In genomic region chr19:11535792-11536595, GRCh38 we compare ENCODE assay signal across 8 cellular contexts. TPM values are rescaled to one million over a fixed set of nuclear protein-coding genes. Genes with fewer than 3 reads are reported as not detected.
A peak's percentile ranks its signal among the peaks of the same experiment; 100 is the strongest.
DNase-seq lines count a peak whose midpoint lies in the region; TF ChIP-seq lines count a peak whose summit lies in the region.

No MANE protein-coding gene starts in this region.

- H4K20me1 ChIP-seq in KMS-11 (ENCODE audit: insufficient read depth), result no peaks in the 10 kb centered on the region

- intact Hi-C loops in stomach (cut with DNase I; ENCODE audit: low total_unique reads), result no loop called here

- 12 to 21% (median 14%) methylated on average over 30 to 54 of the region's 54 CpGs for WGBS in stomach, 5 donors

- no peaks in the 10 kb centered on the region for H3K9me3 ChIP-seq in SJCRH30 (replicated peaks)
- H3K9me3 ChIP-seq in neuron (ENCODE audit: low read length), result no peaks in the 10 kb centered on the region
- no peaks in the 10 kb centered on the region for H3K9me3 ChIP-seq in stomach

- H3K4me1 ChIP-seq in KMS-11 (ENCODE audit: low read depth, poor library complexity, severe bottlenecking) (peaks cover 10% of the 10 kb centered on the region), SJCRH30 (no peaks in the 10 kb centered on the region; the same call in 1 of the 2 replicates), neuron (ENCODE audit: insufficient read depth, low read length) (peaks cover 18% of the 10 kb centered on the region), stomach (peaks cover 7 to 25% (median 23%) of the 10 kb centered on the region in 4 donors)

- TF ChIP-seq POLR2A in GM19193 (IDR thresholded peaks at IDR 0.05; ENCODE audit: extremely low read depth, insufficient read depth, insufficient read length) (peak; percentile 41), stomach (IDR thresholded peaks at IDR 0.05) (peak in 1 of 4 donors; percentile 16)

- peaks cover 2% of the 10 kb centered on the region; the same call in 1 of the 2 replicates for H3K27me3 ChIP-seq in KMS-11 (ENCODE audit: insufficient read depth, low read depth)
- H3K27me3 ChIP-seq in SJCRH30, result no peaks in the 10 kb centered on the region
- no peaks in the 10 kb centered on the region for H3K27me3 ChIP-seq in neuron (ENCODE audit: insufficient read depth, low read length)
- H3K27me3 ChIP-seq in stomach, result peaks cover 4 to 25% (median 17%) of the 10 kb centered on the region in 3 donors

- no peak overlapping the region for H3K27ac ChIP-seq in KMS-11
- H3K27ac ChIP-seq in SJCRH30, result no peak overlapping the region
- peak overlapping the region; percentile 4 to 95 (median 81) for H3K27ac ChIP-seq in stomach

- H3K4me2 ChIP-seq in KMS-11, result peak overlapping the region; percentile 35

- H2AFZ ChIP-seq in KMS-11 (ENCODE audit: low read depth) (peak overlapping the region; percentile 64), neuron (ENCODE audit: low read depth, low read length) (peak overlapping the region; percentile 18)

- DNase-seq in AG09319 (ENCODE audit: extremely low read depth, low read depth) (peak; percentile 71), SJCRH30 (peak; percentile 84 to 89), foreskin melanocyte (peak; percentile 73), stomach (peak; percentile 91)
- DNase-seq in activated gamma-delta T cell treated with anti-CD3 and anti-CD28 coated beads, Interleukin-2, amount 50 U/mL, for 16 hours (ENCODE audit: low read depth), result peak; percentile 77

- TF ChIP-seq CTCF in AG09319 (IDR thresholded peaks at IDR 0.05; ENCODE audit: low read depth, low read length) (peak; percentile 68), KMS-11 (conservative IDR thresholded peaks at IDR 0.05; ENCODE audit: low read depth, low read length) (peak; percentile 81), stomach (IDR thresholded peaks at IDR 0.05) (peak in 5 of 7 experiments; percentile 56 to 96 (median 91))

- H3K4me3 ChIP-seq in KMS-11 (IDR thresholded peaks at IDR 0.05; ENCODE audit: insufficient read depth, low read depth, low read length) (no peak overlapping the region), SJCRH30 (peak overlapping the region; percentile 27), neuron (ENCODE audit: low read length) (peak overlapping the region; percentile 43), stomach (peak overlapping the region; percentile 22 to 42 (median 29))

- no peaks in the 10 kb centered on the region for H3K36me3 ChIP-seq in KMS-11 (ENCODE audit: insufficient read depth)
- no peaks in the 10 kb centered on the region for H3K36me3 ChIP-seq in SJCRH30
- no peaks in the 10 kb centered on the region for H3K36me3 ChIP-seq in neuron (ENCODE audit: insufficient read depth, low read length)
- H3K36me3 ChIP-seq in stomach, result no peaks in the 10 kb centered on the region

- no peaks in the 10 kb centered on the region for H3K79me2 ChIP-seq in KMS-11 (ENCODE audit: insufficient read depth, low read depth)

- no peak overlapping the region for H3K9ac ChIP-seq in KMS-11

- peak; percentile 59 for TF ChIP-seq EP300 in stomach (IDR thresholded peaks at IDR 0.05)

RNA-seq across cellular contexts. Expression of gene CNN1, which starts 2.7 kb away (rescaled TPM):
- 1.4 TPM in 2 replicates for total RNA-seq in SJCRH30 (2014; rRNA removed; shearing (Covaris generic))
- 1,000 to 10,000 TPM in 1 of 5 donors, 100 to 1,000 TPM in 4; 205 to 1,183 (median 570) TPM for total RNA-seq in stomach
- polyA plus RNA-seq in stomach, result 100 to 1,000 TPM in 1 of 3 donors, 10 to 100 TPM in 2; 70.2 to 585 (median 70.6) TPM

RNA-seq across cellular contexts. Expression of gene ECSIT, which starts 7.1 kb away (rescaled TPM):
- 22.3 and 22.6 TPM in 2 replicates for total RNA-seq in SJCRH30 (2014; rRNA removed; shearing (Covaris generic))
- 100 to 1,000 TPM in 1 of 5 donors, 10 to 100 TPM in 4; 15.6 to 119 (median 49.0) TPM for total RNA-seq in stomach
- 10 to 100 TPM; 93.2 to 96.5 (median 95.1) TPM for polyA plus RNA-seq in stomach

RNA-seq across cellular contexts. Expression of gene ELOF1, which starts 23.0 kb away (rescaled TPM):
- 37.3 and 38.1 TPM in 2 replicates for total RNA-seq in SJCRH30 (2014; rRNA removed; shearing (Covaris generic))
- 10 to 100 TPM in 4 of 5 donors, 1 to 10 TPM in 1; 2.3 to 25.5 (median 21.4) TPM for total RNA-seq in stomach
- polyA plus RNA-seq in stomach, result 10 to 100 TPM; 87.0 to 96.4 (median 93.1) TPM

RNA-seq across cellular contexts. Expression of gene ZNF653, which starts 30.4 kb away (rescaled TPM):
- total RNA-seq in SJCRH30 (2014; rRNA removed; shearing (Covaris generic)), result 2.8 and 3.5 TPM in 2 replicates
- total RNA-seq in stomach, result 10 to 100 TPM in 4 of 5 donors, 1 to 10 TPM in 1; 6.7 to 99.6 (median 10.5) TPM
- polyA plus RNA-seq in stomach, result 10 to 100 TPM in 2 of 3 donors, 1 to 10 TPM in 1; 9.8 to 35.9 (median 17.3) TPM

RNA-seq across cellular contexts. Expression of gene ACP5, which starts 41.5 kb away (rescaled TPM):
- 0.75 and 2.4 TPM in 2 replicates for total RNA-seq in SJCRH30 (2014; rRNA removed; shearing (Covaris generic))
- total RNA-seq in stomach, result 10 to 100 TPM in 2 of 5 donors, 1 to 10 TPM in 2, not detected in 1; 6.1 to 47.5 (median 25.3) TPM
- polyA plus RNA-seq in stomach, result 10 to 100 TPM; 48.9 to 67.9 (median 67.4) TPM

Comparison
In these comparisons a context has a peak if more than half of its experiments do, and no peak if none do; other contexts are left out.
1. H3K27ac ChIP-seq: peak in stomach (5 of 5); none in KMS-11 (single experiment) and SJCRH30 (single experiment).
2. RNA of gene CNN1, which starts 2.7 kb away (total RNA-seq): 205 to 1,183 TPM in stomach; 1.4 TPM in SJCRH30; every median in the first group is over 10 times any median in the second.
3. Peak in every context shown above with its lines, with median percentiles within 50 percentile points of each other: DNase-seq and CTCF ChIP-seq.